In genomic region chr3:101159478-101159877, GRCh38 we compare ENCODE assay signal across 6 cellular contexts.
"Had no signal": no experiment of that assay in that cellular context is flagged by ENCODE, and none has a peak within 500 bp of the region (broad histone marks: within the 10 kb centered on the region; RNA-seq: fewer than 3 reads in every experiment).

No MANE protein-coding gene starts in this region.

- H3K27me3 Mint-ChIP-seq: IgD-negative memory B cell had no signal

- H3K27ac Mint-ChIP-seq: GM23338, H9, IgD-negative memory B cell had no signal

- H3K27ac ChIP-seq: HL-60 had no signal

- H3K36me3 Mint-ChIP-seq: IgD-negative memory B cell had no signal

- H3K4me3 ChIP-seq: GM23338 had no signal

- ATAC-seq: GM23338, HepG2 had no signal

- DNase-seq: H9, HCEC 1CT had no signal

- H3K9me3 Mint-ChIP-seq: GM23338, H9, IgD-negative memory B cell had no signal

- H3K4me3 Mint-ChIP-seq: GM23338, H9, IgD-negative memory B cell had no signal

- H3K4me1 Mint-ChIP-seq: GM23338, H9, IgD-negative memory B cell had no signal
